In genomic region chr2:116153729-116154128, GRCh38 we compare ENCODE assay signal across 35 cellular contexts.
"Had no signal": no experiment of that assay in that cellular context is flagged by ENCODE, and none has a peak within 500 bp of the region (broad histone marks: within the 10 kb centered on the region; RNA-seq: fewer than 3 reads in every experiment).

No MANE protein-coding gene starts in this region.

- H3K4me2 ChIP-seq: KMS-11 had no signal

- H3K27me3 ChIP-seq: MG63 had no signal

- H3K4me3 ChIP-seq: MG63 had no signal

- H3K9ac ChIP-seq: KMS-11 had no signal

- H3K27ac ChIP-seq: KMS-11 had no signal

- H3K9me3 ChIP-seq: MG63 had no signal

- DNase-seq: Karpas-422, Kasumi-1, KG1, MG63, MM.1S, MV-4-11, NCI-H1048, NCI-H1092, NCI-H1092 treated with DMSO at 0.1 percent for 48 hours, NCI-H1105, NCI-H1105 treated with DMSO at 0.1 percent for 48 hours, NCI-H1417, NCI-H1417 treated with DMSO at 0.1 percent for 48 hours, NCI-H1436, NCI-H1436 treated with DMSO at 0.1 percent for 48 hours, NCI-H146, NCI-H1694, NCI-H1694 treated with DMSO at 0.1 percent for 48 hours, NCI-H187, NCI-H187 treated with DMSO at 0.1 percent for 48 hours, NCI-H1930, NCI-H2029, NCI-H2029 treated with DMSO at 0.1 percent for 48 hours, NCI-H2081, NCI-H2081 treated with DMSO at 0.1 percent for 48 hours, NCI-H2107, NCI-H2171 treated with DMSO at 0.1 percent for 48 hours, NCI-H2227 treated with DMSO at 0.1 percent for 48 hours, NCI-H226, NCI-H345, NCI-H446, NCI-H446 treated with DMSO at 0.1 percent for 48 hours, NCI-H510A, NCI-H510A treated with DMSO at 0.1 percent for 48 hours had no signal

- H3K36me3 ChIP-seq: MG63 had no signal
